ENCODE assay signal across 10 cellular contexts in the genomic region with DNA sequence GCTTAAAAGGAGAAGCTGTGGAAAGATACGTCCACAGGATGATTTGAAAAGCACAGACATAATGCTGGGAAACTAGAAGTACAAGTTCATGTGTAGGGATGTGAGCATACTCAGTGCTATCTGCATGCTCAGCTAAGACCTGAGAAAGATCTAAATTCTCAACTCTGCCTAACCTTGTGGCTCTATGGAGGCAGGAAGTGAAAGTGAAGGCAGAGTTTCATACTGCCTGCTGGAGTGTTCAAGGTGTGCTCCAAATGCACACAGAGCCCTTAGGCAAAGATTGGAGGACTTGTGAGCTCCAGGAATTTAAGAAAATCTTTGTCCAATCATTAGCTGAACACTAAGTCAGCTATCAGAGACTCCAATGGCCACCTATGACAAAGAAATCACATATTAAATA.
A peak's percentile ranks its signal among the peaks of the same experiment; 100 is the strongest.
DNase-seq lines count a peak whose midpoint lies in the region; ATAC-seq lines count a peak whose summit lies in the region.
"Had no signal": no experiment of that assay in that cellular context is flagged by ENCODE, and none has a peak within 500 bp of the region (broad histone marks: within the 10 kb centered on the region; RNA-seq: fewer than 3 reads in every experiment).

No MANE protein-coding gene starts in this region.

- H3K36me3 Mint-ChIP-seq in activated naive CD8-positive, alpha-beta T cell treated with anti-CD3 and anti-CD28 coated beads for 36 hours: peaks cover 13% of the 10 kb centered on the region

- DNase-seq in activated naive CD8-positive, alpha-beta T cell treated with anti-CD3 and anti-CD28 coated beads for 36 hours: no peak
- DNase-seq in SIG-M5 (lab: John Stamatoyannopoulos, UW): no peak
- no peak for DNase-seq in cerebellum (ENCODE audit: low spot score)
- DNase-seq in NCI-H226: no peak
- DNase-seq in middle frontal gyrus (ENCODE audit: extremely low spot score, low spot score): no peak
- DNase-seq: NCI-H1436 treated with DMSO at 0.1 percent for 48 hours had no signal

- no peak overlapping the region for H3K4me3 Mint-ChIP-seq in activated naive CD8-positive, alpha-beta T cell treated with anti-CD3 and anti-CD28 coated beads for 36 hours
- H3K4me3 Mint-ChIP-seq: natural killer cell treated with Interleukin-12 subunit alpha and Interleukin-12 subunit beta and Interleukin-15 and Interleukin-18, amount 100 ng/mL, for 72 hours had no signal

- H3K27me3 Mint-ChIP-seq in activated naive CD8-positive, alpha-beta T cell treated with anti-CD3 and anti-CD28 coated beads for 36 hours: no peaks in the 10 kb centered on the region
- H3K27me3 Mint-ChIP-seq: natural killer cell treated with Interleukin-12 subunit alpha and Interleukin-12 subunit beta and Interleukin-15 and Interleukin-18, amount 100 ng/mL, for 72 hours had no signal

- peaks cover 15% of the 10 kb centered on the region for H3K4me1 Mint-ChIP-seq in activated naive CD8-positive, alpha-beta T cell treated with anti-CD3 and anti-CD28 coated beads for 36 hours

- ATAC-seq in GM18498 (IDR thresholded peaks at IDR 0.05; ENCODE audit: unreplicated experiment): peak; percentile 89
- peak; percentile 88 for ATAC-seq in GM21390 (IDR thresholded peaks at IDR 0.05; ENCODE audit: unreplicated experiment)
- peak; percentile 89 for ATAC-seq in HG03432 (IDR thresholded peaks at IDR 0.05; ENCODE audit: unreplicated experiment)

- H3K9me3 Mint-ChIP-seq in activated naive CD8-positive, alpha-beta T cell treated with anti-CD3 and anti-CD28 coated beads for 36 hours: peaks cover 15% of the 10 kb centered on the region

- peak overlapping the region; percentile 1 for H3K27ac Mint-ChIP-seq in activated naive CD8-positive, alpha-beta T cell treated with anti-CD3 and anti-CD28 coated beads for 36 hours
- H3K27ac Mint-ChIP-seq: natural killer cell treated with Interleukin-12 subunit alpha and Interleukin-12 subunit beta and Interleukin-15 and Interleukin-18, amount 100 ng/mL, for 72 hours had no signal
